In the genomic region with DNA sequence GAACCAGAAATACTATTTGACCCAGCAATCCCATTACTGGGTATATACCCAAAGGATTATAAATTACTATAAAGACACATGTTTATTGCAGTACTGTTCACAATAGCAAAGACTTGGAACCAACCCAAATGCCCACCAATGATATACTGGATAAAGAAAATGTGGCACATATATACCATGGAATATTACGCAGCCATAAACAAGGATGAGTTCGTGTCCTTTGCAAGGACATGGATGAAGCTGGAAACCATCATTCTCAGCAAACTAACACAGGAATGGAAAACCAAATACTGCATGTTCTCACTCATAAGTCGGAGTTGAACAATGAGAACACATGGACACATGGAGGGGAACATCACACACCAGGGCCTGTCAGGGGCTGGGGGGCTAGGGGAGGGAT, we compare ENCODE assay signal across 2 cellular contexts. TPM values are rescaled to one million over a fixed set of nuclear protein-coding genes. Genes with fewer than 3 reads are reported as not detected.
"Had no signal": no experiment of that assay in that cellular context is flagged by ENCODE, and none has a peak within 500 bp of the region (broad histone marks: within the 10 kb centered on the region; RNA-seq: fewer than 3 reads in every experiment).

No MANE protein-coding gene starts in this region.

RNA-seq across cellular contexts. Expression of gene DNASE2B, which starts 50.4 kb away (rescaled TPM):
- total RNA-seq: G401, GM12878 had no signal
- polyA plus RNA-seq: GM12878 had no signal

RNA-seq across cellular contexts. Expression of gene SPATA1, which starts 57.5 kb away (rescaled TPM):
- total RNA-seq: G401 had no signal
